ENCODE assay signal across 11 cellular contexts in the genomic region with DNA sequence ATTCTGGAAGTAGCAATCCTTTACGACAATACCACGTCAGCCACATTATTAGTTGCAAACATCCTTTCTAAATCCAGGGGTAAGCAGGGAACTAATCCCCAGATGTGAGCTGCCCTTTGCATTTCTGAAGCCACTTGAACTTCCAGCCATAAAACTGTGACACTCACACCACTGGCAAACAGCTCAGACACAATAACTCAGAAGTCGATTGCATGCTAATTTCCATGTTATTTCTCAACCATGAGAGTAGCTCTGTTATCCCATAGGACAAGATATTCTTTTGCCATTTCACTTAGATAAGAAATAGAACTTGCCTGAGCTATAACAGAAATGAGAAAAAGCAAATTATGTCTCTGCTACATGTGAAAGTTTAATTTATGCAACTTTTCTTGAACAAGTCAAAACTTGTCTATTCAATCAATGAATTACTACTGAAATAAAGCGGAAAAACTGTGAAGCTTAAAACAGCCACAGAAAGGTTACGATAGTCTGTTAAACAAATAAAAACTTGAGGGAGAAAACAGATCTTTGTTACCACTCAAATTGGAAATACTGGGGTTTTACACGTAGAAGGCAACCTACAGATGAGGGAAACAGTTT.
A peak's percentile ranks its signal among the peaks of the same experiment; 100 is the strongest.
DNase-seq lines count a peak whose midpoint lies in the region; ATAC-seq, FAIRE-seq and TF ChIP-seq lines count a peak whose summit lies in the region.
"Had no signal": no experiment of that assay in that cellular context is flagged by ENCODE, and none has a peak within 500 bp of the region (broad histone marks: within the 10 kb centered on the region; RNA-seq: fewer than 3 reads in every experiment).

No MANE protein-coding gene starts in this region.

- H3K27me3 ChIP-seq in DOHH2 (ENCODE audit: control insufficient read depth, low read length) (no peaks in the 10 kb centered on the region), colonic mucosa (no peaks in the 10 kb centered on the region), small intestine (ENCODE audit: control insufficient read depth in 2 of 2, insufficient read depth in 2 of 2, low read length in 2 of 2) (no peaks in the 10 kb centered on the region), transverse colon (no peaks in the 10 kb centered on the region)

- H3K27me3 Mint-ChIP-seq in MCF 10A (ENCODE audit: insufficient read depth, unreplicated experiment) = no peaks in the 10 kb centered on the region

- no TSS peak for BruUV-seq in MCF 10A (replicated peaks; lab: Mats Ljungman, UMichigan)

- H3K27ac Mint-ChIP-seq in MCF 10A (ENCODE audit: low read depth, unreplicated experiment) = no peak overlapping the region

- H3K4me1 ChIP-seq in DOHH2 (ENCODE audit: control insufficient read depth, low read length) (peaks cover 98% of the 10 kb centered on the region), colonic mucosa (no peaks in the 10 kb centered on the region), small intestine (ENCODE audit: control insufficient read depth in 2 of 2, insufficient read depth in 1 of 2, low read depth in 1 of 2, low read length in 1 of 2) (peaks cover 3 to 4% of the 10 kb centered on the region in 2 donors), transverse colon (peaks cover 0 to 38% (median 7%) of the 10 kb centered on the region in 4 donors)

- in situ Hi-C loops in transverse colon (cut with MboI; ENCODE audit: low pct_ligation_motif_present in 1 of 4, low pct_unique_long_range_greater_than_20kb in 1 of 4, low sequenced_read_pairs in 3 of 4) = no loop called here

- no peak overlapping the region for H3K27ac ChIP-seq in DOHH2 (ENCODE audit: low read depth, low read length)
- no peak overlapping the region for H3K27ac ChIP-seq in colonic mucosa
- peak overlapping the region; percentile 51 to 53 for H3K27ac ChIP-seq in small intestine (ENCODE audit: low read depth in 1 of 2, low read length in 1 of 2)
- peak overlapping the region in 2 of 4 donors; percentile 6 to 32 for H3K27ac ChIP-seq in transverse colon
- H3K27ac ChIP-seq: epithelial cell of prostate had no signal

- TF ChIP-seq CTCF in DOHH2 (IDR thresholded peaks at IDR 0.05; ENCODE audit: low read depth, low read length, poor library complexity, severe bottlenecking) = no peak
- TF ChIP-seq CTCF in NB4 (IDR thresholded peaks at IDR 0.05; ENCODE audit: low read depth, low read length) = no peak
- TF ChIP-seq CTCF in colonic mucosa (IDR thresholded peaks at IDR 0.05) = no peak
- no peak for TF ChIP-seq CTCF in MCF 10A (IDR thresholded peaks at IDR 0.05; ENCODE audit: unreplicated experiment)
- no peak for TF ChIP-seq CTCF in transverse colon (IDR thresholded peaks at IDR 0.05)

- POLR2A ChIA-PET in MCF 10A (lab: Yijun Ruan, JAX) = interaction anchor here (0.6 to 1.0 kb wide), 3 partner anchors 9 to 16 kb away, joined by 3 to 6 read pairs (median 3); no protein-coding TSS in a partner anchor

- H3K36me3 Mint-ChIP-seq in MCF 10A (ENCODE audit: insufficient read depth, unreplicated experiment) = no peaks in the 10 kb centered on the region

- H3K9me3 ChIP-seq in DOHH2 (ENCODE audit: control insufficient read depth, insufficient read depth, low read length) = no peaks in the 10 kb centered on the region
- no peaks in the 10 kb centered on the region for H3K9me3 ChIP-seq in colonic mucosa
- H3K9me3 ChIP-seq in small intestine (ENCODE audit: control insufficient read depth, low read depth) = no peaks in the 10 kb centered on the region
- no peaks in the 10 kb centered on the region for H3K9me3 ChIP-seq in transverse colon

- 64 to 80% (median 65%) methylated on average over 6 of the region's 6 CpGs for WGBS in small intestine, 3 donors
- WGBS in transverse colon (ENCODE audit: low coverage in 1 of 2), 2 donors = 61 to 86% methylated on average over 6 of the region's 6 CpGs

- H3K9me3 Mint-ChIP-seq in MCF 10A (ENCODE audit: unreplicated experiment) = peaks cover 7% of the 10 kb centered on the region

- TF ChIP-seq POLR2A in NB4 (IDR thresholded peaks at IDR 0.05; ENCODE audit: extremely low read depth, insufficient read length) (no peak), transverse colon (IDR thresholded peaks at IDR 0.05) (no peak)

- CTCF ChIA-PET in MCF 10A (lab: Yijun Ruan, JAX) = interaction anchor here (0.7 to 1.2 kb wide), 2 partner anchors 10 to 246 kb away, joined by 4 read pairs; no protein-coding TSS in a partner anchor

- peaks cover 100% of the 10 kb centered on the region for H3K79me2 ChIP-seq in DOHH2 (ENCODE audit: control insufficient read depth, low read length)

- H3K4me1 Mint-ChIP-seq in MCF 10A (ENCODE audit: insufficient read depth, unreplicated experiment) = peaks cover 9% of the 10 kb centered on the region

- no peaks in the 10 kb centered on the region for H3K9me2 ChIP-seq in DOHH2 (replicated peaks; ENCODE audit: control insufficient read depth, low read length)

- H3K36me3 ChIP-seq in DOHH2 (ENCODE audit: control insufficient read depth, low read length) = peaks cover 94% of the 10 kb centered on the region
- H3K36me3 ChIP-seq in colonic mucosa = no peaks in the 10 kb centered on the region
- peaks cover 3 to 6% of the 10 kb centered on the region in 2 donors for H3K36me3 ChIP-seq in small intestine (ENCODE audit: control insufficient read depth in 2 of 2, insufficient read depth in 2 of 2, low read length in 2 of 2)
- H3K36me3 ChIP-seq in transverse colon = no peaks in the 10 kb centered on the region

- no peak overlapping the region for H3K4me3 Mint-ChIP-seq in MCF 10A (ENCODE audit: unreplicated experiment)

- DNase-seq in NB4 (ENCODE audit: low read depth) (peak; percentile 46), colonic mucosa (peak; percentile 16), small intestine (no peak), MCF 10A (ENCODE audit: unreplicated experiment) (no peak), transverse colon (no peak), Right ventricle myocardium superior (no peak)
- DNase-seq: activated CD4-positive, CD25-positive, alpha-beta regulatory T cell treated with anti-CD3 and anti-CD28 coated beads, Interleukin-2, amount 50 U/mL, for 72 hours; NCI-H2171; stimulated activated CD4-positive, alpha-beta T cell treated with anti-CD3 and anti-CD28 coated beads, Interleukin-2, amount 100 ng/mL, for 48 hours had no signal

- H3K4me3 ChIP-seq in DOHH2 (ENCODE audit: low read length) (no peak overlapping the region), NB4 (ENCODE audit: low read depth, low read length) (no peak overlapping the region), colonic mucosa (no peak overlapping the region), small intestine (ENCODE audit: low read depth in 1 of 2, low read length in 2 of 2) (no peak overlapping the region), transverse colon (no peak overlapping the region)

- H3K4me2 ChIP-seq in DOHH2 (ENCODE audit: low read length) = peak overlapping the region; percentile 22

- TF ChIP-seq EP300 in transverse colon (IDR thresholded peaks at IDR 0.05; ENCODE audit: low read depth) = no peak

- H3K9ac ChIP-seq in colonic mucosa (ENCODE audit: low read depth in 2 of 2, low read length in 2 of 2) = no peak overlapping the region

- no peak for FAIRE-seq in small intestine (lab: Jason Lieb, UNC)

- H3F3A ChIP-seq in DOHH2 (ENCODE audit: control insufficient read depth, insufficient read depth) = peaks cover 57% of the 10 kb centered on the region

- peaks cover 72% of the 10 kb centered on the region for H4K20me1 ChIP-seq in DOHH2 (ENCODE audit: control insufficient read depth, insufficient read depth, low read depth, low read length)

- ATAC-seq in Right ventricle myocardium superior (ENCODE audit: poor library complexity) = no peak

- intact Hi-C loops in colonic mucosa (cut with DNase I) = no loop called here
- intact Hi-C loops in MCF 10A (cut with micrococcal nuclease) = no loop called here
- intact Hi-C loops in transverse colon (cut with DNase I; ENCODE audit: low total_unique reads) = no loop called here
- intact Hi-C loops in Right ventricle myocardium superior (cut with DNase I) = no loop called here

Comparison
In these comparisons a context has a peak if more than half of its experiments do, and no peak if none do; other contexts are left out.
1. H3K27ac ChIP-seq: peak in small intestine (2 of 2); none in DOHH2 (single experiment) and colonic mucosa (single experiment).
2. DNase-seq: peak in NB4 (single experiment) and colonic mucosa (single experiment); none in small intestine (single experiment), MCF 10A (single experiment), transverse colon (single experiment) and Right ventricle myocardium superior (single experiment).